Comparison of ENCODE assay signal across 1 cellular context in the genomic region with DNA sequence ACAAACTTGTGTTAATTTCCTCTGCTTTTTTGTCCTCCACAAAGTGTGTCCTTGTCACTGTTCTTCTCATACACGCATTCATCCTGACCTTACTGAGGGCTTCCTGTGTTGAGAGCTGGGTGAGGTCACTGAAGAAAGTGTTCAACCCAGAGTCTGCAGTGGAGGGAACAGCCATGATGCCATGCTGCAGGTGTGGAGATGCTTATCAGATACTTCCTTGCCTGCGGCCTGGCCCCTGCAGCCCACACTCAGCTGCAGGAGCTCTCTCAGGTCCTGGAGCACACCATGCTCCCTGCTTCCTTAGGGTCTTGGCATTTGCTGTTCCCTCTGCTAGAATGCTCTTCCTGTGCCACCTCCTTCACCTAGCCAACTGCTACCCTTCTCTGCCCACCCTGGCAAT.
TF ChIP-seq lines count a peak whose summit lies in the region.

No MANE protein-coding gene starts in this region.

TF ChIP-seq in IMR-90, 13 proteins besides CTCF, POLR2A, EP300 and RAD21 (continued from another document):
- no peak for TF ChIP-seq MAFK (IDR thresholded peaks at IDR 0.05; ENCODE audit: low read depth, low read length)
- no peak for TF ChIP-seq MXI1 (IDR thresholded peaks at IDR 0.05; ENCODE audit: borderline replicate concordance, low read depth, low read length)
- TF ChIP-seq FOS (IDR thresholded peaks at IDR 0.05; ENCODE audit: low read depth, low read length), result no peak
- TF ChIP-seq, protein P1, sequence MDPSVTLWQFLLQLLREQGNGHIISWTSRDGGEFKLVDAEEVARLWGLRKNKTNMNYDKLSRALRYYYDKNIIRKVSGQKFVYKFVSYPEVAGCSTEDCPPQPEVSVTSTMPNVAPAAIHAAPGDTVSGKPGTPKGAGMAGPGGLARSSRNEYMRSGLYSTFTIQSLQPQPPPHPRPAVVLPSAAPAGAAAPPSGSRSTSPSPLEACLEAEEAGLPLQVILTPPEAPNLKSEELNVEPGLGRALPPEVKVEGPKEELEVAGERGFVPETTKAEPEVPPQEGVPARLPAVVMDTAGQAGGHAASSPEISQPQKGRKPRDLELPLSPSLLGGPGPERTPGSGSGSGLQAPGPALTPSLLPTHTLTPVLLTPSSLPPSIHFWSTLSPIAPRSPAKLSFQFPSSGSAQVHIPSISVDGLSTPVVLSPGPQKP (IDR thresholded peaks at IDR 0.05; ENCODE audit: borderline replicate concordance, low read depth, low read length), result no peak
